In genomic region chr2:142983174-142983573, GRCh38 we compare ENCODE assay signal across 9 cellular contexts.
DNase-seq lines count a peak whose midpoint lies in the region; ATAC-seq lines count a peak whose summit lies in the region.
"Had no signal": no experiment of that assay in that cellular context is flagged by ENCODE, and none has a peak within 500 bp of the region (broad histone marks: within the 10 kb centered on the region; RNA-seq: fewer than 3 reads in every experiment).

No MANE protein-coding gene starts in this region.

- intact Hi-C loops in activated CD4-positive, alpha-beta T cell treated with anti-CD3 and anti-CD28 coated beads, Interleukin-2, amount 10 ng/mL, durations not matched to agents 24 days and 14 days (cut with micrococcal nuclease) = no loop called here
- intact Hi-C loops in CD4-positive, alpha-beta memory T cell (cut with micrococcal nuclease) = no loop called here

- H3K79me2 ChIP-seq in Karpas-422 (ENCODE audit: low read length) = no peaks in the 10 kb centered on the region

- no peaks in the 10 kb centered on the region for H3K9me2 ChIP-seq in Karpas-422 (replicated peaks; ENCODE audit: insufficient read depth, low read length)

- CTCF ChIA-PET in CD4-positive, alpha-beta memory T cell (lab: Charles Lee; ENCODE audit: partially characterized antibody) = interaction anchor here (0.8 to 1.4 kb wide), 4 partner anchors 9 to 1619 kb away, joined by 3 read pairs; no protein-coding TSS in a partner anchor

- H3K27me3 Mint-ChIP-seq in activated CD4-positive, alpha-beta T cell treated with anti-CD3 and anti-CD28 coated beads, Interleukin-2, amount 10 ng/mL, durations not matched to agents 24 days and 14 days = peaks cover 17% of the 10 kb centered on the region
- peaks cover 3 to 12% of the 10 kb centered on the region in 2 donors for H3K27me3 Mint-ChIP-seq in CD4-positive, alpha-beta memory T cell

- no peaks in the 10 kb centered on the region for H3K36me3 ChIP-seq in Karpas-422 (ENCODE audit: insufficient read depth, low read length)
- H3K36me3 ChIP-seq in CD4-positive, alpha-beta memory T cell (ENCODE audit: insufficient read depth, low read length) = no peaks in the 10 kb centered on the region

- peak overlapping the region; percentile 34 for H2AFZ ChIP-seq in Karpas-422 (ENCODE audit: low read length)

- ATAC-seq in GM18502 (IDR thresholded peaks at IDR 0.05; ENCODE audit: poor library complexity, unreplicated experiment) = peak; percentile 81
- peak; percentile 87 for ATAC-seq in GM19467 (IDR thresholded peaks at IDR 0.05; ENCODE audit: unreplicated experiment)
- peak; percentile 80 for ATAC-seq in HG02938 (IDR thresholded peaks at IDR 0.05; ENCODE audit: unreplicated experiment)
- no peak for ATAC-seq in HG03095 (IDR thresholded peaks at IDR 0.05; ENCODE audit: unreplicated experiment)

- H3K9me3 Mint-ChIP-seq in activated CD4-positive, alpha-beta T cell treated with anti-CD3 and anti-CD28 coated beads, Interleukin-2, amount 10 ng/mL, durations not matched to agents 24 days and 14 days = no peaks in the 10 kb centered on the region
- no peaks in the 10 kb centered on the region for H3K9me3 Mint-ChIP-seq in CD4-positive, alpha-beta memory T cell

- H3K4me1 ChIP-seq in Karpas-422 (ENCODE audit: low read length) = peaks cover 52% of the 10 kb centered on the region
- no peaks in the 10 kb centered on the region for H3K4me1 ChIP-seq in CD4-positive, alpha-beta memory T cell (ENCODE audit: insufficient read depth, low read length)

- H3K4me1 Mint-ChIP-seq in activated CD4-positive, alpha-beta T cell treated with anti-CD3 and anti-CD28 coated beads, Interleukin-2, amount 10 ng/mL, durations not matched to agents 24 days and 14 days = no peaks in the 10 kb centered on the region
- peaks cover 0 to 2% (median 0%) of the 10 kb centered on the region in 4 donors for H3K4me1 Mint-ChIP-seq in CD4-positive, alpha-beta memory T cell

- peak; percentile 61 for DNase-seq in Karpas-422
- DNase-seq in activated CD4-positive, alpha-beta T cell treated with anti-CD3 and anti-CD28 coated beads, Interleukin-2, amount 10 ng/mL, durations not matched to agents 24 days and 14 days = no peak
- DNase-seq in HuH-7 (ENCODE audit: low spot score) = no peak
- DNase-seq in CD4-positive, alpha-beta memory T cell = no peak

- no peak overlapping the region for H3K4me2 ChIP-seq in Karpas-422 (ENCODE audit: low read depth, low read length, poor library complexity, severe bottlenecking)

- peak overlapping the region; percentile 31; the same call in 1 of the 2 replicates for H3K27ac ChIP-seq in Karpas-422 (ENCODE audit: low read length)
- H3K27ac ChIP-seq in CD4-positive, alpha-beta memory T cell (ENCODE audit: low read depth, low read length) = no peak overlapping the region
- H3K27ac ChIP-seq: HL-60 had no signal

- POLR2A ChIA-PET in CD4-positive, alpha-beta memory T cell (lab: Charles Lee; ENCODE audit: partially characterized antibody) = no interaction called here

- no peaks in the 10 kb centered on the region for H3K36me3 Mint-ChIP-seq in activated CD4-positive, alpha-beta T cell treated with anti-CD3 and anti-CD28 coated beads, Interleukin-2, amount 10 ng/mL, durations not matched to agents 24 days and 14 days (ENCODE audit: low read depth)
- no peaks in the 10 kb centered on the region for H3K36me3 Mint-ChIP-seq in CD4-positive, alpha-beta memory T cell

- H3K4me3 ChIP-seq in Karpas-422 (ENCODE audit: low read length) = no peak overlapping the region
- no peak overlapping the region for H3K4me3 ChIP-seq in CD4-positive, alpha-beta memory T cell (ENCODE audit: low read length in 2 of 2)

- no peaks in the 10 kb centered on the region for H3K9me3 ChIP-seq in Karpas-422 (ENCODE audit: low read length)
- H3K9me3 ChIP-seq in CD4-positive, alpha-beta memory T cell (ENCODE audit: control insufficient read depth in 1 of 2, low read length in 2 of 2) = no peaks in the 10 kb centered on the region

- H4K20me1 ChIP-seq in Karpas-422 (ENCODE audit: insufficient read depth, low read depth, low read length) = no peaks in the 10 kb centered on the region

- H3K27me3 ChIP-seq in Karpas-422 (ENCODE audit: low read length) = no peaks in the 10 kb centered on the region
- H3K27me3 ChIP-seq in CD4-positive, alpha-beta memory T cell (ENCODE audit: insufficient read depth, low read length) = no peaks in the 10 kb centered on the region

- H3K4me3 Mint-ChIP-seq in activated CD4-positive, alpha-beta T cell treated with anti-CD3 and anti-CD28 coated beads, Interleukin-2, amount 10 ng/mL, durations not matched to agents 24 days and 14 days = no peak overlapping the region
- no peak overlapping the region for H3K4me3 Mint-ChIP-seq in CD4-positive, alpha-beta memory T cell

- no peak overlapping the region for H3K27ac Mint-ChIP-seq in activated CD4-positive, alpha-beta T cell treated with anti-CD3 and anti-CD28 coated beads, Interleukin-2, amount 10 ng/mL, durations not matched to agents 24 days and 14 days
- H3K27ac Mint-ChIP-seq in CD4-positive, alpha-beta memory T cell = no peak overlapping the region

- no peak overlapping the region for H3K9ac ChIP-seq in Karpas-422 (ENCODE audit: low read length)
